In the genomic region with DNA sequence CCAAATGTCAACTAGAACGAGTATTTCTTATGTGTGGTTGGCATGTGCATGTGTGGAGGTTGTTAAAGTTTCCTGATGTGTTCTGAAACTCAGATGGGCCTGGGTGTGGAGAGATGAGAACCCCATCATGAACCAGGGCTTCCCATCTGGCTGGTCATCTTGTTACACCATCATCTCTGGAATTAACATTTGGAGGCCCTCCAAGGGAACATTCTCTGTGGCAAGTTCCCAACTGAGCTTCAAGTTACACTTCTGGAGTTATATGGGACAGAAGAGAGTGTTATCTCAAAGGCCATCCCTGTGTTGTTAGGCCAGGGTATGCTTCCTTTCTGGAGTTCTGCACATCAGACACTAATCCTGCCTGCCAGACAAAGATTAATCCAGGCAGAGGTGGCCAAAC, we compare ENCODE assay signal across 17 cellular contexts.
A peak's percentile ranks its signal among the peaks of the same experiment; 100 is the strongest.
DNase-seq lines count a peak whose midpoint lies in the region; ATAC-seq and TF ChIP-seq lines count a peak whose summit lies in the region.
"Had no signal": no experiment of that assay in that cellular context is flagged by ENCODE, and none has a peak within 500 bp of the region (broad histone marks: within the 10 kb centered on the region; RNA-seq: fewer than 3 reads in every experiment).

No MANE protein-coding gene starts in this region.

- H3K27ac ChIP-seq in endodermal cell (ENCODE audit: low read depth, low read length) (no peak overlapping the region), gastroesophageal sphincter (no peak overlapping the region)
- H3K27ac ChIP-seq: ovary, vagina had no signal

- H3K36me3 ChIP-seq in adipocyte (ENCODE audit: control insufficient read depth, insufficient read depth, low read length, severe bottlenecking) (no peaks in the 10 kb centered on the region), endodermal cell (ENCODE audit: control insufficient read depth, insufficient read depth, low read length) (no peaks in the 10 kb centered on the region), gastroesophageal sphincter (no peaks in the 10 kb centered on the region)
- H3K36me3 ChIP-seq: ovary, vagina had no signal

- H3K4me3 Mint-ChIP-seq in endodermal cell = no peak overlapping the region
- H3K4me3 Mint-ChIP-seq: activated naive CD8-positive, alpha-beta T cell treated with anti-CD3 and anti-CD28 coated beads for 36 hours; activated T-cell treated with anti-CD3 and anti-CD28 coated beads, Interleukin-2, amount 50 U/mL, for 24 hours had no signal

- 95% methylated on average over 1 of the region's 1 CpG; no CpG with 5 or more reads in 1 of the 2 experiments for WGBS in endodermal cell (ENCODE audit: insufficient coverage in 1 of 2, insufficient read length in 1 of 2), 2 experiments
- WGBS in gastroesophageal sphincter (ENCODE audit: low coverage in 1 of 2), 2 donors = 22 to 25% methylated on average over 1 of the region's 1 CpG

- H3K4me3 ChIP-seq in adipocyte (ENCODE audit: low read length) (no peak overlapping the region), fibroblast of the aortic adventitia (ENCODE audit: low read depth, low read length) (no peak overlapping the region), endodermal cell (ENCODE audit: low read length) (no peak overlapping the region), gastroesophageal sphincter (no peak overlapping the region)
- H3K4me3 ChIP-seq: ovary, vagina had no signal

- no peak for TF ChIP-seq CTCF in fibroblast of the aortic adventitia (IDR thresholded peaks at IDR 0.05; ENCODE audit: insufficient read depth, low read length)
- TF ChIP-seq CTCF in endodermal cell (conservative IDR thresholded peaks at IDR 0.05) = no peak
- no peak for TF ChIP-seq CTCF in gastroesophageal sphincter (IDR thresholded peaks at IDR 0.05)

- no peak overlapping the region for H3K27ac Mint-ChIP-seq in endodermal cell
- H3K27ac Mint-ChIP-seq: activated naive CD8-positive, alpha-beta T cell treated with anti-CD3 and anti-CD28 coated beads for 36 hours; activated T-cell treated with anti-CD3 and anti-CD28 coated beads, Interleukin-2, amount 50 U/mL, for 24 hours had no signal

- TF ChIP-seq POLR2A in gastroesophageal sphincter (IDR thresholded peaks at IDR 0.05) = no peak

- H3K27me3 Mint-ChIP-seq in endodermal cell (ENCODE audit: insufficient read depth) = no peaks in the 10 kb centered on the region
- H3K27me3 Mint-ChIP-seq: activated naive CD8-positive, alpha-beta T cell treated with anti-CD3 and anti-CD28 coated beads for 36 hours; activated T-cell treated with anti-CD3 and anti-CD28 coated beads, Interleukin-2, amount 50 U/mL, for 24 hours had no signal

- DNase-seq in AG08395 (ENCODE audit: low spot score) = peak; percentile 78
- peak; percentile 78 for DNase-seq in EL
- DNase-seq in adipocyte (ENCODE audit: low read depth) = peak; percentile 92
- peak; percentile 57 for DNase-seq in fibroblast of the aortic adventitia (ENCODE audit: low read depth)
- no peak for DNase-seq in endodermal cell
- DNase-seq in GF-D8 (lab: John Stamatoyannopoulos, UW) = no peak
- no peak for DNase-seq in activated CD4-positive, alpha-beta T cell treated with anti-CD3 and anti-CD28 coated beads, Interleukin-2, amount 50 U/mL, for 4 hours
- DNase-seq: activated naive CD8-positive, alpha-beta T cell treated with anti-CD3 and anti-CD28 coated beads for 36 hours; activated T-cell treated with anti-CD3 and anti-CD28 coated beads, Interleukin-2, amount 50 U/mL, for 24 hours; KG1; NCI-H1417 treated with DMSO at 0.1 percent for 48 hours; NCI-H226; ovary; SIG-M5; stimulated activated naive CD8-positive, alpha-beta T cell treated with anti-CD3 and anti-CD28 coated beads, Interleukin-15, Interleukin-2, amounts not matched to agents 100 U/mL and 50 U/mL, for 24 hours had no signal

- H3K27me3 ChIP-seq in adipocyte (replicated peaks; ENCODE audit: control insufficient read depth, insufficient read depth, low read length) = no peaks in the 10 kb centered on the region
- no peaks in the 10 kb centered on the region for H3K27me3 ChIP-seq in endodermal cell (ENCODE audit: control insufficient read depth, insufficient read depth, low read length, poor library complexity, severe bottlenecking)
- no peaks in the 10 kb centered on the region for H3K27me3 ChIP-seq in gastroesophageal sphincter
- H3K27me3 ChIP-seq: ovary, vagina had no signal

- no peak for TF ChIP-seq EP300 in gastroesophageal sphincter (IDR thresholded peaks at IDR 0.05)

- H3K9ac ChIP-seq in adipocyte (ENCODE audit: low read length) = no peak overlapping the region
- H3K9ac ChIP-seq in endodermal cell (ENCODE audit: extremely low read depth, low read length, poor library complexity, severe bottlenecking) = no peak overlapping the region

- no peaks in the 10 kb centered on the region for H3K9me3 ChIP-seq in adipocyte (ENCODE audit: control insufficient read depth, low read length)
- peaks cover 25% of the 10 kb centered on the region for H3K9me3 ChIP-seq in endodermal cell (ENCODE audit: control insufficient read depth, low read length)
- peaks cover 0 to 11% (median 0%) of the 10 kb centered on the region in 3 donors for H3K9me3 ChIP-seq in gastroesophageal sphincter
- H3K9me3 ChIP-seq: ovary, vagina had no signal

- peaks cover 29% of the 10 kb centered on the region for H3K4me1 ChIP-seq in adipocyte (ENCODE audit: control insufficient read depth, insufficient read depth, low read length)
- H3K4me1 ChIP-seq in endodermal cell (ENCODE audit: control insufficient read depth, insufficient read depth, low read length) = no peaks in the 10 kb centered on the region
- H3K4me1 ChIP-seq in gastroesophageal sphincter = no peaks in the 10 kb centered on the region
- H3K4me1 ChIP-seq: vagina had no signal

- no peaks in the 10 kb centered on the region for H3K36me3 Mint-ChIP-seq in endodermal cell (ENCODE audit: low read depth)

- H3K4me1 Mint-ChIP-seq in endodermal cell = peaks cover 19% of the 10 kb centered on the region
- H3K4me1 Mint-ChIP-seq: activated naive CD8-positive, alpha-beta T cell treated with anti-CD3 and anti-CD28 coated beads for 36 hours had no signal

- H3K9me3 Mint-ChIP-seq in endodermal cell = peaks cover 14% of the 10 kb centered on the region
- H3K9me3 Mint-ChIP-seq: activated naive CD8-positive, alpha-beta T cell treated with anti-CD3 and anti-CD28 coated beads for 36 hours; activated T-cell treated with anti-CD3 and anti-CD28 coated beads, Interleukin-2, amount 50 U/mL, for 24 hours had no signal

- no peak for ATAC-seq in gastroesophageal sphincter
- ATAC-seq: stimulated activated naive CD8-positive, alpha-beta T cell treated with anti-CD3 and anti-CD28 coated beads, Interleukin-15, Interleukin-2, amounts not matched to agents 100 U/mL and 50 U/mL, for 24 hours had no signal

Comparison
In these comparisons a context has a peak if more than half of its experiments do, and no peak if none do; other contexts are left out.
1. DNase-seq: peak in AG08395 (single experiment), EL (single experiment), adipocyte (single experiment) and fibroblast of the aortic adventitia (single experiment); none in endodermal cell (single experiment), GF-D8 (single experiment) and activated CD4-positive, alpha-beta T cell treated with anti-CD3 and anti-CD28 coated beads, Interleukin-2, amount 50 U/mL, for 4 hours (0 of 2).